ENCODE assay signal across 8 cellular contexts in the genomic region with DNA sequence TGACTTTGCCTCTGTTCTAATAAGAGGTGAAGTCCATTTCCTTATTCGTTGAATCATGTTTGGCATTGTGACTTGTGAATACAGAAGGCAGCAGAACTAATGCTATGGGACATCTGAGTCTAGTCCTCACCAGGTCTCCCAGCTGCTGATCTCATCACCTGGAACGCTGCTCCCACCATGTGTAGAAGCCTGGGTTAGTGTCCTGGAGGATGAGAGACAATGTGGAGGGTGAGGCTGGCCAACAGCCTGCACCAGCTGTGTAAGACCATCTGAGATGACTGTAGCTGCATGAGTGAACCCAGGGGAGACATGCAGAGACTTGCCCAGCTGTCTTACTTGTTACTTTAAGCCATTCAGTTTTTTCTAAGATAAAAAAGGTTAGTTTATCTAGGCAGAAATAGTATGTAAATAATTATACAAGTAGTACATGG. TPM values are rescaled to one million over a fixed set of nuclear protein-coding genes. Genes with fewer than 3 reads are reported as not detected.
DNase-seq lines count a peak whose midpoint lies in the region; ATAC-seq and TF ChIP-seq lines count a peak whose summit lies in the region.

No MANE protein-coding gene starts in this region.

- CTCF ChIA-PET in PC-3 (lab: Charles Lee), result interaction anchor here (0.6 kb wide), 1 partner anchor 17 kb away, joined by 4 read pairs; no protein-coding TSS in a partner anchor

- H3K36me3 ChIP-seq in left ventricle myocardium inferior, result no peaks in the 10 kb centered on the region
- H3K36me3 ChIP-seq in esophagus (ENCODE audit: control insufficient read depth in 2 of 2, insufficient read depth in 2 of 2, low read length in 1 of 2), result no peaks in the 10 kb centered on the region
- H3K36me3 ChIP-seq in PC-3 (ENCODE audit: low read depth, low read length), result no peaks in the 10 kb centered on the region

- no peaks in the 10 kb centered on the region for H3K9me2 ChIP-seq in PC-3 (replicated peaks; ENCODE audit: low read length)

- peaks cover 38% of the 10 kb centered on the region for H3K4me1 ChIP-seq in left ventricle myocardium inferior
- peaks cover 3 to 10% of the 10 kb centered on the region in 2 donors for H3K4me1 ChIP-seq in esophagus (ENCODE audit: control insufficient read depth in 2 of 2, insufficient read depth in 2 of 2, low read length in 1 of 2)
- H3K4me1 ChIP-seq in PC-3 (ENCODE audit: insufficient read depth, low read length), result no peaks in the 10 kb centered on the region

- POLR2A ChIA-PET in naive thymus-derived CD8-positive, alpha-beta T cell (lab: Charles Lee), result interaction anchor here (0.5 to 1.8 kb wide), 3 partner anchors 14 to 1358 kb away, joined by 3 to 8 read pairs (median 6); no protein-coding TSS in a partner anchor
- POLR2A ChIA-PET in PC-3 (lab: Charles Lee; ENCODE audit: unreplicated experiment), result no interaction called here

- BruUV-seq in PC-3 (replicated peaks; lab: Mats Ljungman, UMichigan), result no TSS peak

- no peaks in the 10 kb centered on the region for H4K20me1 ChIP-seq in PC-3 (ENCODE audit: low read length)

- peaks cover 6 to 19% (median 12%) of the 10 kb centered on the region in 5 donors for H3K27me3 Mint-ChIP-seq in naive thymus-derived CD8-positive, alpha-beta T cell

- TF ChIP-seq CTCF in left ventricle myocardium inferior (IDR thresholded peaks at IDR 0.05; ENCODE audit: borderline replicate concordance) (no peak), PC-3 (conservative IDR thresholded peaks at IDR 0.05; ENCODE audit: low read depth, low read length) (no peak)

- ATAC-seq in Right ventricle myocardium inferior (no peak), HG03354 (IDR thresholded peaks at IDR 0.05; ENCODE audit: poor library complexity, severe bottlenecking, unreplicated experiment) (peak; percentile 41), PC-3 (no peak), GM19467 (IDR thresholded peaks at IDR 0.05; ENCODE audit: unreplicated experiment) (no peak)
- ATAC-seq in naive thymus-derived CD8-positive, alpha-beta T cell, result no peak

- H3K27ac Mint-ChIP-seq in naive thymus-derived CD8-positive, alpha-beta T cell, result peak overlapping the region in 4 of 10 donors; percentile 7 to 53 (median 29)

- H3K27ac ChIP-seq in left ventricle myocardium inferior (replicated peaks) (peak overlapping the region; percentile 91), esophagus (ENCODE audit: low read depth in 2 of 2, low read length in 1 of 2) (peak overlapping the region; percentile 52 to 67), PC-3 (ENCODE audit: low read length) (no peak overlapping the region)

- H3K9me3 ChIP-seq in left ventricle myocardium inferior (replicated peaks) (no peaks in the 10 kb centered on the region), esophagus (ENCODE audit: control insufficient read depth in 2 of 2, insufficient read depth in 1 of 2, low read depth in 1 of 2, low read length in 1 of 2) (no peaks in the 10 kb centered on the region), PC-3 (ENCODE audit: low read length) (no peaks in the 10 kb centered on the region)

- H3K4me1 Mint-ChIP-seq in naive thymus-derived CD8-positive, alpha-beta T cell, result peaks cover 28 to 43% (median 37%) of the 10 kb centered on the region in 4 donors

- DNase-seq in left ventricle myocardium inferior (peak; percentile 38), Right ventricle myocardium inferior (ENCODE audit: missing footprints) (no peak), ureter (ENCODE audit: low spot score) (peak; percentile 61), PC-3 (no peak)
- DNase-seq in naive thymus-derived CD8-positive, alpha-beta T cell, result no peak

- 40 to 55% methylated on average over 2 of the region's 2 CpGs for WGBS in esophagus, 2 donors

- no peak overlapping the region for H2AFZ ChIP-seq in PC-3 (ENCODE audit: low read length)

- no peaks in the 10 kb centered on the region for H3K79me2 ChIP-seq in PC-3 (ENCODE audit: low read length)

- H3F3A ChIP-seq in PC-3 (ENCODE audit: low read length, unreplicated experiment), result no peaks in the 10 kb centered on the region

- peaks cover 0 to 2% (median 0%) of the 10 kb centered on the region in 9 donors for H3K9me3 Mint-ChIP-seq in naive thymus-derived CD8-positive, alpha-beta T cell

- peaks cover 0 to 3% (median 0%) of the 10 kb centered on the region in 3 donors for H3K36me3 Mint-ChIP-seq in naive thymus-derived CD8-positive, alpha-beta T cell

- H3K4me2 ChIP-seq in PC-3 (ENCODE audit: low read length), result no peak overlapping the region

- no peak overlapping the region for H3K9ac ChIP-seq in PC-3 (ENCODE audit: low read length)

- H3K27me3 ChIP-seq in left ventricle myocardium inferior (ENCODE audit: low read depth) (peaks cover 25% of the 10 kb centered on the region), esophagus (ENCODE audit: control insufficient read depth in 1 of 2, insufficient read depth in 2 of 2, low read length in 2 of 2) (no peaks in the 10 kb centered on the region), PC-3 (ENCODE audit: low read length) (no peaks in the 10 kb centered on the region)

- intact Hi-C loops in left ventricle myocardium inferior (cut with micrococcal nuclease) (no loop called here), Right ventricle myocardium inferior (cut with DNase I) (no loop called here), PC-3 (cut with micrococcal nuclease) (no loop called here)

- H3K4me3 Mint-ChIP-seq in naive thymus-derived CD8-positive, alpha-beta T cell, result peak overlapping the region in 1 of 10 donors; percentile 1

- no peak overlapping the region for H3K4me3 ChIP-seq in left ventricle myocardium inferior
- no peak overlapping the region for H3K4me3 ChIP-seq in esophagus (ENCODE audit: low read depth in 1 of 2, low read length in 2 of 2)
- H3K4me3 ChIP-seq in PC-3 (ENCODE audit: low read length), result no peak overlapping the region

RNA-seq across cellular contexts. Expression of a gene that starts 3.5 kb away (rescaled TPM):
- 2.3 TPM for total RNA-seq in left ventricle myocardium inferior
- 1.9 TPM for total RNA-seq in Right ventricle myocardium inferior
- 1 to 10 TPM; 3.0 to 6.9 TPM for polyA plus RNA-seq in esophagus
- 14.1 TPM for total RNA-seq in ureter
- total RNA-seq in naive thymus-derived CD8-positive, alpha-beta T cell, result under 1 TPM; 0.31 to 0.80 TPM
- polyA plus RNA-seq in naive thymus-derived CD8-positive, alpha-beta T cell, result under 1 TPM; 0.25 to 0.80 (median 0.47) TPM
- not detected in 2 replicates for total RNA-seq in PC-3 (2014; rRNA removed)

RNA-seq across cellular contexts. Expression of a gene that starts 32.0 kb away (rescaled TPM):
- total RNA-seq in left ventricle myocardium inferior (0.36 TPM), Right ventricle myocardium inferior (0.43 TPM), ureter (3.1 TPM), PC-3 (2014; rRNA removed) (not detected in 2 replicates)
- polyA plus RNA-seq in esophagus, result 1 to 10 TPM in 1 of 2 donors, under 1 TPM in 1; 0.48 to 2.5 TPM
- under 1 TPM in 1 of 2 experiments, not detected in 1; 0.22 TPM for total RNA-seq in naive thymus-derived CD8-positive, alpha-beta T cell
- under 1 TPM in 2 of 3 donors, not detected in 1; 0.20 to 0.22 TPM for polyA plus RNA-seq in naive thymus-derived CD8-positive, alpha-beta T cell

Comparison
In these comparisons a context has a peak if more than half of its experiments do, and no peak if none do; other contexts are left out.
1. DNase-seq: peak in left ventricle myocardium inferior (single experiment) and ureter (single experiment); none in Right ventricle myocardium inferior (single experiment), naive thymus-derived CD8-positive, alpha-beta T cell (0 of 10) and PC-3 (single experiment).